In the genomic region with DNA sequence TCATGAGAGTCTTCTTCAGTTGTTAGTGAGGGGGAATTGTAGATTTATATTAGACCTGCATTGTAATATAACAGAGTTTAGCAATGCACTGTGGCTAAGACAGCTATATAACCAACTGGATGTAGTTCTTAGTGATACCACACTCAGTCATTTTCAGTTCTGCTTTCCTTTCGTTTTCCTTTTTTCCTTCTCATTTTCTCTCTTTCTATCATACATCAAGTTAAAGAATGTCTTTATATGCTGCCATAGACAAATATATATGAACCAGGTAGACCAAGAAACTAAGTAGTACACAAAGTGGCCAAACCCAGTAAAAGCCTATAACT, we compare ENCODE assay signal across 10 cellular contexts. TPM values are rescaled to one million over a fixed set of nuclear protein-coding genes. Genes with fewer than 3 reads are reported as not detected.
DNase-seq lines count a peak whose midpoint lies in the region; ATAC-seq lines count a peak whose summit lies in the region.
"Had no signal": no experiment of that assay in that cellular context is flagged by ENCODE, and none has a peak within 500 bp of the region (broad histone marks: within the 10 kb centered on the region; RNA-seq: fewer than 3 reads in every experiment).

No MANE protein-coding gene starts in this region.

- peaks cover 46% of the 10 kb centered on the region for H3K4me1 ChIP-seq in ACC112 (ENCODE audit: control insufficient read depth, insufficient read depth, low read length, unreplicated experiment)

- no peak for DNase-seq in activated CD4-positive, alpha-beta memory T cell treated with anti-CD3 and anti-CD28 coated beads for 36 hours
- DNase-seq in activated CD8-positive, alpha-beta memory T cell treated with anti-CD3 and anti-CD28 coated beads, Interleukin-2, amount 50 U/mL, for 4 hours, result no peak
- DNase-seq in H7, result no peak
- DNase-seq: NCI-H1092 treated with DMSO at 0.1 percent for 48 hours had no signal

- H3K27me3 ChIP-seq in ACC112 (ENCODE audit: insufficient read depth, low read length) (no peaks in the 10 kb centered on the region), H7 (ENCODE audit: control insufficient read depth, insufficient read depth, low read length) (no peaks in the 10 kb centered on the region)

- peaks cover 71% of the 10 kb centered on the region for H3K36me3 Mint-ChIP-seq in activated CD4-positive, alpha-beta memory T cell treated with anti-CD3 and anti-CD28 coated beads for 36 hours

- H3K36me3 ChIP-seq in ACC112 (ENCODE audit: insufficient read depth, low read length), result no peaks in the 10 kb centered on the region
- no peaks in the 10 kb centered on the region for H3K36me3 ChIP-seq in H7 (replicated peaks; ENCODE audit: control insufficient read depth, insufficient read depth, low read length)

- no peak overlapping the region for H3K27ac ChIP-seq in ACC112 (ENCODE audit: low read depth, low read length)

- peak overlapping the region; percentile 59 for H3K4me3 ChIP-seq in ACC112 (ENCODE audit: low read depth, low read length)
- no peak overlapping the region for H3K4me3 ChIP-seq in H7 (ENCODE audit: insufficient read depth, low read depth, low read length)

- CTCF ChIA-PET in activated CD4-positive, alpha-beta memory T cell treated with anti-CD3 and anti-CD28 coated beads for 36 hours (lab: Charles Lee), result interaction anchor here (1.1 kb wide), 1 partner anchor 23 kb away, joined by 3 read pairs; no protein-coding TSS in a partner anchor

- H3K27me3 Mint-ChIP-seq in activated CD4-positive, alpha-beta memory T cell treated with anti-CD3 and anti-CD28 coated beads for 36 hours, result no peaks in the 10 kb centered on the region

- ATAC-seq in GM19025 (IDR thresholded peaks at IDR 0.05; ENCODE audit: low read depth, unreplicated experiment) (peak; percentile 28), HG03097 (IDR thresholded peaks at IDR 0.05; ENCODE audit: low FRiP score, unreplicated experiment) (peak; percentile 26), HG03565 (IDR thresholded peaks at IDR 0.05; ENCODE audit: unreplicated experiment) (no peak), HG02840 (IDR thresholded peaks at IDR 0.05; ENCODE audit: low FRiP score, unreplicated experiment) (no peak)

- H3K4me3 Mint-ChIP-seq in activated CD4-positive, alpha-beta memory T cell treated with anti-CD3 and anti-CD28 coated beads for 36 hours, result peak overlapping the region; percentile 43
- H3K4me3 Mint-ChIP-seq: nephron had no signal

- H3K9me3 Mint-ChIP-seq in activated CD4-positive, alpha-beta memory T cell treated with anti-CD3 and anti-CD28 coated beads for 36 hours, result no peaks in the 10 kb centered on the region
- H3K9me3 Mint-ChIP-seq: nephron had no signal

- intact Hi-C loops in activated CD4-positive, alpha-beta memory T cell treated with anti-CD3 and anti-CD28 coated beads for 36 hours (cut with micrococcal nuclease), result loop anchor here (1.0 to 5.0 kb wide), 3 partner anchors 9 to 703 kb away; no protein-coding TSS in a partner anchor

- H3K79me2 ChIP-seq in ACC112 (ENCODE audit: control insufficient read depth, insufficient read depth, low read length, unreplicated experiment), result no peaks in the 10 kb centered on the region

- peak overlapping the region; percentile 85 for H3K27ac Mint-ChIP-seq in activated CD4-positive, alpha-beta memory T cell treated with anti-CD3 and anti-CD28 coated beads for 36 hours
- H3K27ac Mint-ChIP-seq: nephron had no signal

- H3K4me1 Mint-ChIP-seq in activated CD4-positive, alpha-beta memory T cell treated with anti-CD3 and anti-CD28 coated beads for 36 hours (ENCODE audit: low read depth), result peaks cover 76% of the 10 kb centered on the region

- peak overlapping the region; percentile 46 for H2AFZ ChIP-seq in ACC112 (ENCODE audit: low read length, unreplicated experiment)

- POLR2A ChIA-PET in activated CD4-positive, alpha-beta memory T cell treated with anti-CD3 and anti-CD28 coated beads for 36 hours (lab: Charles Lee), result interaction anchor here (1.6 to 2.8 kb wide), 2 partner anchors 9 to 46 kb away, joined by 7 to 15 read pairs; no protein-coding TSS in a partner anchor

RNA-seq across cellular contexts. Expression of a gene that starts 43.7 kb away (rescaled TPM):
- total RNA-seq in activated CD4-positive, alpha-beta memory T cell treated with anti-CD3 and anti-CD28 coated beads for 36 hours, result 100 to 1,000 TPM; 122 to 124 TPM
- total RNA-seq in H7 (2014; rRNA removed; shearing (Covaris generic)), result 8.3 and 14.4 TPM in 2 replicates

Comparison
In these comparisons a context has a peak if more than half of its experiments do, and no peak if none do; other contexts are left out.
1. ATAC-seq: peak in GM19025 (single experiment) and HG03097 (single experiment); none in HG03565 (single experiment) and HG02840 (single experiment).